In genomic region chr6:107490568-107491058, GRCh38 we compare ENCODE assay signal across 1 cellular context.
TF ChIP-seq lines count a peak whose summit lies in the region.

No MANE protein-coding gene starts in this region.

TF ChIP-seq in K562, 482 proteins besides CTCF, POLR2A, EP300 and RAD21 (continued from another document):
- TF ChIP-seq TRIM25 (IDR thresholded peaks at IDR 0.05; ENCODE audit: borderline replicate concordance) (no peak), SETDB1 (IDR thresholded peaks at IDR 0.05; ENCODE audit: low read length) (no peak), ESRRA (IDR thresholded peaks at IDR 0.05; ENCODE audit: borderline replicate concordance, low read depth) (no peak), ZNF75A (CRISPR knock-in tag; IDR thresholded peaks at IDR 0.05) (no peak), ZNF707 (CRISPR knock-in tag; conservative IDR thresholded peaks at IDR 0.05) (no peak), ZNF592 (IDR thresholded peaks at IDR 0.05) (no peak), ZNF644 (tag; IDR thresholded peaks at IDR 0.05; ENCODE audit: low read depth) (no peak)
- TF ChIP-seq, protein P1, sequence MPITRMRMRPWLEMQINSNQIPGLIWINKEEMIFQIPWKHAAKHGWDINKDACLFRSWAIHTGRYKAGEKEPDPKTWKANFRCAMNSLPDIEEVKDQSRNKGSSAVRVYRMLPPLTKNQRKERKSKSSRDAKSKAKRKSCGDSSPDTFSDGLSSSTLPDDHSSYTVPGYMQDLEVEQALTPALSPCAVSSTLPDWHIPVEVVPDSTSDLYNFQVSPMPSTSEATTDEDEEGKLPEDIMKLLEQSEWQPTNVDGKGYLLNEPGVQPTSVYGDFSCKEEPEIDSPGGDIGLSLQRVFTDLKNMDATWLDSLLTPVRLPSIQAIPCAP (CRISPR knock-in tag; IDR thresholded peaks at IDR 0.05; ENCODE audit: borderline replicate concordance) = no peak
TF ChIP-seq in K562: peak in this region for 0.
